ENCODE assay signal across 22 cellular contexts in the genomic region with DNA sequence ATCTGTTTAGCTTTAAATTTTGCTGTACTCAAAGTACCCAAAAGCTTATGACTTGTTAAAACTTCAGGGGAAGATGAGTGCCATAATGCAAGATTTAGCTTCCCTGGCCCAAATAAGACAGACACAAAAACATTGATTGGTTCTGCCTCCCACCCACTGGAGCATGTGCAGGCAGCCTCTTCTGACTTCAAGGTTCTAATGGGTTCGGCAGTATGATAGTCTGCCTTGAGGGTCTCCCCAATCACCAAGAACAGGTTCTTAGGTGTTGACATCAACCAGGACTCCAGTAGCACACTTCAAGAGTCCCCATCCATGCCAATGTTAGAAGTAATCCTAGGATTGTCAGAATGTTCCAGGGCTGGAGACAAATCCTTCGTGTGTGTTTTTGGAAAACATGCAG. TPM values are rescaled to one million over a fixed set of nuclear protein-coding genes. Genes with fewer than 3 reads are reported as not detected.
A peak's percentile ranks its signal among the peaks of the same experiment; 100 is the strongest.
DNase-seq lines count a peak whose midpoint lies in the region; ATAC-seq, FAIRE-seq and TF ChIP-seq lines count a peak whose summit lies in the region.
"Had no signal": no experiment of that assay in that cellular context is flagged by ENCODE, and none has a peak within 500 bp of the region (broad histone marks: within the 10 kb centered on the region; RNA-seq: fewer than 3 reads in every experiment).

No MANE protein-coding gene starts in this region.

- H3K4me1 ChIP-seq in GM23338 (ENCODE audit: insufficient read depth) (no peaks in the 10 kb centered on the region), GM12878 (ENCODE audit: control insufficient read depth, insufficient read depth, low read length) (peaks cover 4% of the 10 kb centered on the region)

- H3K27me3 Mint-ChIP-seq in GM23338 (ENCODE audit: insufficient read depth, low read depth, poor library complexity) (peaks cover 10% of the 10 kb centered on the region), progenitor cell of endocrine pancreas (peaks cover 21% of the 10 kb centered on the region)

- H3K4me3 Mint-ChIP-seq in GM23338 (no peak overlapping the region), progenitor cell of endocrine pancreas (ENCODE audit: low read depth) (no peak overlapping the region)
- H3K4me3 Mint-ChIP-seq: activated naive CD8-positive, alpha-beta T cell treated with anti-CD3 and anti-CD28 coated beads, Interleukin-2, amount 10 ng/mL, durations not matched to agents 7 days and 5 days; activated T-cell treated with anti-CD3 and anti-CD28 coated beads, Interleukin-2, amount 50 U/mL, for 4 hours had no signal

- no peak overlapping the region for H3K9ac ChIP-seq in GM12878 (ENCODE audit: control insufficient read depth, insufficient read depth, low read length)
- H3K9ac ChIP-seq: BLaER1 treated with 17β-estradiol and CSF1 and Interleukin-3, amounts not matched to agents 10 nM and 100 nM had no signal

- intact Hi-C loops in GM12878 (cut with micrococcal nuclease; ENCODE audit: unreplicated experiment) (no loop called here), cardiac septum (cut with DNase I) (no loop called here)

- POLR2A ChIA-PET in GM12878 (lab: Charles Lee) = interaction anchor here (0.7 to 1.2 kb wide), 3 partner anchors 9 to 12 kb away, joined by 3 to 10 read pairs (median 3); a partner anchor contains a TSS

- FAIRE-seq in GM12878 (lab: Jason Lieb, UNC) = no peak
- FAIRE-seq: A204.1 had no signal

- no peak overlapping the region for H3K4me3 ChIP-seq in GM23338
- H3K4me3 ChIP-seq in GM12878 = no peak overlapping the region
- H3K4me3 ChIP-seq: BLaER1 treated with 17β-estradiol and CSF1 and Interleukin-3, amounts not matched to agents 10 nM and 100 nM; esophagus squamous epithelium; left ventricle myocardium inferior; suprapubic skin had no signal

- peak; percentile 60; the same call in 1 of the 2 replicates for TF ChIP-seq POLR2A in GM12878 (IDR thresholded peaks at IDR 0.05; ENCODE audit: low read depth, low read length)

- SMC1A ChIA-PET in GM12878 (lab: Charles Lee; ENCODE audit: uncharacterized antibody, unreplicated experiment) = interaction anchor here (0.8 to 2.0 kb wide), 5 partner anchors 9 to 110 kb away, joined by 3 to 7 read pairs (median 3); no protein-coding TSS in a partner anchor

- no peak for TF ChIP-seq RAD21 in GM12878 (IDR thresholded peaks at IDR 0.05; ENCODE audit: insufficient read depth, low read depth, low read length)

- H3K27me3 ChIP-seq in GM23338 (ENCODE audit: insufficient read depth) = 0 out of 2 replicates have a peak, but pooled peaks cover 5% of the 10 kb centered on the region
- H3K27me3 ChIP-seq in GM12878 (replicated peaks in 1 of 2; ENCODE audit: control insufficient read depth in 2 of 2, insufficient read depth in 2 of 2, low read length in 1 of 2) = no peaks in the 10 kb centered on the region
- H3K27me3 ChIP-seq: BLaER1 treated with 17β-estradiol and CSF1 and Interleukin-3, amounts not matched to agents 10 nM and 100 nM; esophagus squamous epithelium; suprapubic skin had no signal

- WGBS in GM12878 (ENCODE audit: insufficient coverage, insufficient replicate concordance, low lambda C conversion rate, missing lambda C conversion rate) = 65% methylated on average over 2 of the region's 2 CpGs

- CTCF ChIA-PET in GM12878 (lab: Yijun Ruan, JAX) = interaction anchor here (1.1 to 2.1 kb wide), 4 partner anchors 11 to 224 kb away, joined by 3 to 7 read pairs (median 3); no protein-coding TSS in a partner anchor

- peaks cover 44% of the 10 kb centered on the region for H3K36me3 ChIP-seq in GM23338 (ENCODE audit: insufficient read depth)
- H3K36me3 ChIP-seq in GM12878 (ENCODE audit: control insufficient read depth in 2 of 2, insufficient read depth in 2 of 2, low read length in 1 of 2) = peaks cover 17 to 39% of the 10 kb centered on the region in 2 experiments

- no peak overlapping the region for H2AFZ ChIP-seq in GM23338
- H2AFZ ChIP-seq in GM12878 (ENCODE audit: control insufficient read depth, low read depth, low read length) = no peak overlapping the region

- in situ Hi-C loops in GM12878 (cut with MboI) = no loop called here

- H3K9me3 Mint-ChIP-seq in GM23338 (no peaks in the 10 kb centered on the region; the same call in 2 of the 3 replicates), progenitor cell of endocrine pancreas (ENCODE audit: low read depth) (no peaks in the 10 kb centered on the region)
- H3K9me3 Mint-ChIP-seq: activated naive CD8-positive, alpha-beta T cell treated with anti-CD3 and anti-CD28 coated beads, Interleukin-2, amount 10 ng/mL, durations not matched to agents 7 days and 5 days; activated T-cell treated with anti-CD3 and anti-CD28 coated beads, Interleukin-2, amount 50 U/mL, for 4 hours had no signal

- H3K79me2 ChIP-seq in GM23338 (replicated peaks; ENCODE audit: insufficient read depth) (no peaks in the 10 kb centered on the region), GM12878 (ENCODE audit: control insufficient read depth, insufficient read depth, low read length) (no peaks in the 10 kb centered on the region)

- TF ChIP-seq EP300 in GM12878 (IDR thresholded peaks at IDR 0.05; ENCODE audit: borderline replicate concordance in 1 of 2, control insufficient read depth in 1 of 2, low read depth in 2 of 2, low read length in 2 of 2) = no peak

- H3K27ac ChIP-seq in GM23338 (ENCODE audit: low read depth) (peak overlapping the region; percentile 47; the same call in 1 of the 2 replicates), GM12878 (ENCODE audit: control insufficient read depth, insufficient read depth) (no peak overlapping the region)
- H3K27ac ChIP-seq: BLaER1 treated with 17β-estradiol and CSF1 and Interleukin-3, amounts not matched to agents 10 nM and 100 nM; esophagus squamous epithelium; left ventricle myocardium inferior; suprapubic skin; VCaP had no signal

- TF ChIP-seq CTCF in GM23338 (conservative IDR thresholded peaks at IDR 0.05; ENCODE audit: low read depth in 2 of 2) (no peak), GM12878 (IDR thresholded peaks at IDR 0.05 in 2 of 3, conservative IDR thresholded peaks at IDR 0.05 in 1 of 3; ENCODE audit: control insufficient read depth in 2 of 3, extremely low read depth in 1 of 3, insufficient read depth in 1 of 3, low read depth in 3 of 3, low read length in 3 of 3) (no peak), progenitor cell of endocrine pancreas (IDR thresholded peaks at IDR 0.05; ENCODE audit: unreplicated experiment) (no peak)

- no peak overlapping the region for H3K4me2 ChIP-seq in GM23338
- no peak overlapping the region for H3K4me2 ChIP-seq in GM12878 (ENCODE audit: control insufficient read depth, insufficient read depth)
- H3K4me2 ChIP-seq: BLaER1 treated with 17β-estradiol and CSF1 and Interleukin-3, amounts not matched to agents 10 nM and 100 nM had no signal

- DNase-seq in DMS53 (lab: John Stamatoyannopoulos, UW) (peak; percentile 47), DMS53 treated with DMSO at 0.1 percent for 48 hours (lab: John Stamatoyannopoulos, UW; ENCODE audit: unreplicated experiment) (no peak), GM23338 (ENCODE audit: low spot score) (no peak), GM12878 (ENCODE audit: low read depth, low spot score) (no peak), progenitor cell of endocrine pancreas (ENCODE audit: low spot score, unreplicated experiment) (no peak), dedifferentiated amniotic fluid mesenchymal stem cell (ENCODE audit: extremely low spot score) (no peak), NCI-H2029 (lab: John Stamatoyannopoulos, UW) (no peak), cardiac septum (ENCODE audit: low spot score) (no peak)
- DNase-seq: activated CD4-positive, alpha-beta T cell treated with anti-CD3 and anti-CD28 coated beads, Interleukin-2, amount 50 U/mL, for 48 hours; activated naive CD8-positive, alpha-beta T cell treated with anti-CD3 and anti-CD28 coated beads, Interleukin-2, amount 10 ng/mL, durations not matched to agents 7 days and 5 days; activated T-cell treated with anti-CD3 and anti-CD28 coated beads, Interleukin-2, amount 50 U/mL, for 4 hours; DMS153; esophagus squamous epithelium; left ventricle myocardium inferior; NCI-H1436 treated with DMSO at 0.1 percent for 48 hours; NCI-H226 had no signal

- peaks cover 55% of the 10 kb centered on the region for H3K36me3 Mint-ChIP-seq in GM23338 (ENCODE audit: low read depth)
- H3K36me3 Mint-ChIP-seq in progenitor cell of endocrine pancreas (ENCODE audit: insufficient read depth) = peaks cover 37% of the 10 kb centered on the region

- peaks cover 45% of the 10 kb centered on the region for H3F3A ChIP-seq in GM23338 (replicated peaks; ENCODE audit: low read depth)

- peak; percentile 2; the same call in 1 of the 3 replicates for ATAC-seq in GM23338
- ATAC-seq in GM12878 = peak; percentile 2; the same call in 1 of the 3 replicates
- ATAC-seq: Right ventricle myocardium inferior, sciatic nerve had no signal

- H3K27ac Mint-ChIP-seq in GM23338 = no peak overlapping the region
- peak overlapping the region; percentile 34 for H3K27ac Mint-ChIP-seq in progenitor cell of endocrine pancreas
- H3K27ac Mint-ChIP-seq: activated naive CD8-positive, alpha-beta T cell treated with anti-CD3 and anti-CD28 coated beads, Interleukin-2, amount 10 ng/mL, durations not matched to agents 7 days and 5 days had no signal

- no peaks in the 10 kb centered on the region for H3K9me3 ChIP-seq in GM12878 (replicated peaks; ENCODE audit: control insufficient read depth, insufficient read depth, low read length)
- H3K9me3 ChIP-seq: BLaER1 treated with 17β-estradiol and CSF1 and Interleukin-3, amounts not matched to agents 10 nM and 100 nM; esophagus squamous epithelium; left ventricle myocardium inferior; suprapubic skin had no signal

- no TSS peak for BruUV-seq in GM12878 (replicated peaks; lab: Mats Ljungman, UMichigan)

- H3K4me1 Mint-ChIP-seq in GM23338 (peaks cover 4% of the 10 kb centered on the region; the same call in 1 of the 3 replicates), progenitor cell of endocrine pancreas (ENCODE audit: low read depth) (peaks cover 4% of the 10 kb centered on the region)

- RAD21 ChIA-PET in GM12878 (lab: Charles Lee; ENCODE audit: unreplicated experiment) = interaction anchor here (1.3 to 1.5 kb wide), 4 partner anchors 13 to 131 kb away, joined by 3 to 6 read pairs (median 4); a partner anchor contains a TSS

- no peaks in the 10 kb centered on the region for H3K9me2 ChIP-seq in GM23338 (ENCODE audit: insufficient read depth)

- peaks cover 22% of the 10 kb centered on the region for H4K20me1 ChIP-seq in GM23338 (replicated peaks; ENCODE audit: insufficient read depth)
- H4K20me1 ChIP-seq in GM12878 (ENCODE audit: control insufficient read depth, insufficient read depth) = no peaks in the 10 kb centered on the region

RNA-seq across cellular contexts. Expression of a gene that starts 12.5 kb away (rescaled TPM):
- total RNA-seq in GM23338 (2014; rRNA removed; shearing (Covaris generic)) = 788 and 801 TPM in 2 replicates
- polyA plus RNA-seq in GM23338 (2016; fragmentation: Nextera tagmentation; extraction: Ambion mirVana) (312 and 358 TPM in 2 replicates), GM12878 (2011; rRNA removed) (539 and 746 TPM in 2 replicates), GM12878 (2014; fragmentation: Illumina TruSeq; extraction: Trizol) (813 and 914 TPM in 2 replicates), GM12878 (2014; fragmentation: Nextera tagmentation; extraction: Ambion mirVana) (100 to 1,000 TPM; 210 to 317 TPM), GM12878 (2014; rRNA removed) (395 and 419 TPM in 2 replicates), GM12878 (2016; fragmentation: Nextera tagmentation; extraction: Ambion mirVana) (1,000 to 10,000 TPM; 1,072 to 1,104 TPM)
- 381 and 400 TPM in 2 replicates for total RNA-seq in GM12878 (2013; cell fraction: nucleolus; rRNA removed)
- total RNA-seq in GM12878 (2014; rRNA removed) (882 and 914 TPM in 2 replicates), GM12878 (2014; rRNA removed; fragmentation: Illumina TruSeq; extraction: Trizol) (587 and 614 TPM in 2 replicates), GM12878 (2021) (833 and 857 TPM in 2 replicates), progenitor cell of endocrine pancreas (1,076 and 1,126 TPM in 2 replicates), cardiac septum (765 TPM)
- polyA plus RNA-seq in GM12878 (2011; ENCODE audit: low read depth) = 305 TPM
- polyA plus RNA-seq in GM12878 (2011; cell fraction: cytosol; rRNA removed) = 257 and 279 TPM in 2 replicates
- 430 and 448 TPM in 2 replicates for polyA plus RNA-seq in GM12878 (2011; cell fraction: nucleus; rRNA removed)
- polyA plus RNA-seq in GM12878 (2012) = 329 and 416 TPM in 2 replicates
- polyA minus RNA-seq in GM12878 (2011; rRNA and poly(A)+ RNA removed) = 464 and 599 TPM in 2 replicates
- polyA minus RNA-seq in GM12878 (2011; cell fraction: cytosol; rRNA and poly(A)+ RNA removed) = 431 and 495 TPM in 2 replicates
- 238 and 372 TPM in 2 replicates for polyA minus RNA-seq in GM12878 (2011; cell fraction: nucleus; rRNA and poly(A)+ RNA removed)

RNA-seq across cellular contexts. Expression of a gene that starts 45.1 kb away (rescaled TPM):
- 32.7 and 33.3 TPM in 2 replicates for total RNA-seq in GM23338 (2014; rRNA removed; shearing (Covaris generic))
- polyA plus RNA-seq in GM23338 (2016; fragmentation: Nextera tagmentation; extraction: Ambion mirVana) = 25.1 and 29.0 TPM in 2 replicates
- total RNA-seq in GM12878 (2013; cell fraction: nucleolus; rRNA removed) = 37.2 and 44.3 TPM in 2 replicates
- total RNA-seq in GM12878 (2014; rRNA removed) = 23.9 and 28.7 TPM in 2 replicates
- 28.9 and 33.1 TPM in 2 replicates for total RNA-seq in GM12878 (2014; rRNA removed; fragmentation: Illumina TruSeq; extraction: Trizol)
- 40.4 and 43.2 TPM in 2 replicates for total RNA-seq in GM12878 (2021)
- polyA plus RNA-seq in GM12878 (2011; ENCODE audit: low read depth) = 19.6 TPM
- 20.5 and 29.0 TPM in 2 replicates for polyA plus RNA-seq in GM12878 (2011; rRNA removed)
- 14.0 and 14.5 TPM in 2 replicates for polyA plus RNA-seq in GM12878 (2011; cell fraction: cytosol; rRNA removed)
- polyA plus RNA-seq in GM12878 (2011; cell fraction: nucleus; rRNA removed) = 14.5 and 23.3 TPM in 2 replicates
- 20.5 and 24.2 TPM in 2 replicates for polyA plus RNA-seq in GM12878 (2012)
- polyA plus RNA-seq in GM12878 (2014; fragmentation: Illumina TruSeq; extraction: Trizol) = 50.0 and 50.3 TPM in 2 replicates
- polyA plus RNA-seq in GM12878 (2014; fragmentation: Nextera tagmentation; extraction: Ambion mirVana) = 10 to 100 TPM; 13.9 to 24.3 TPM
- 24.0 and 24.6 TPM in 2 replicates for polyA plus RNA-seq in GM12878 (2014; rRNA removed)
- polyA plus RNA-seq in GM12878 (2016; fragmentation: Nextera tagmentation; extraction: Ambion mirVana) = 10 to 100 TPM; 53.0 to 54.9 TPM
- 14.5 and 29.4 TPM in 2 replicates for polyA minus RNA-seq in GM12878 (2011; rRNA and poly(A)+ RNA removed)
- 11.1 and 13.5 TPM in 2 replicates for polyA minus RNA-seq in GM12878 (2011; cell fraction: cytosol; rRNA and poly(A)+ RNA removed)
- polyA minus RNA-seq in GM12878 (2011; cell fraction: nucleus; rRNA and poly(A)+ RNA removed) = 9.3 and 13.8 TPM in 2 replicates
- total RNA-seq in progenitor cell of endocrine pancreas = 34.4 and 38.6 TPM in 2 replicates
- 27.6 TPM for total RNA-seq in cardiac septum
